Comparison of ENCODE assay signal across 16 cellular contexts in the genomic region with DNA sequence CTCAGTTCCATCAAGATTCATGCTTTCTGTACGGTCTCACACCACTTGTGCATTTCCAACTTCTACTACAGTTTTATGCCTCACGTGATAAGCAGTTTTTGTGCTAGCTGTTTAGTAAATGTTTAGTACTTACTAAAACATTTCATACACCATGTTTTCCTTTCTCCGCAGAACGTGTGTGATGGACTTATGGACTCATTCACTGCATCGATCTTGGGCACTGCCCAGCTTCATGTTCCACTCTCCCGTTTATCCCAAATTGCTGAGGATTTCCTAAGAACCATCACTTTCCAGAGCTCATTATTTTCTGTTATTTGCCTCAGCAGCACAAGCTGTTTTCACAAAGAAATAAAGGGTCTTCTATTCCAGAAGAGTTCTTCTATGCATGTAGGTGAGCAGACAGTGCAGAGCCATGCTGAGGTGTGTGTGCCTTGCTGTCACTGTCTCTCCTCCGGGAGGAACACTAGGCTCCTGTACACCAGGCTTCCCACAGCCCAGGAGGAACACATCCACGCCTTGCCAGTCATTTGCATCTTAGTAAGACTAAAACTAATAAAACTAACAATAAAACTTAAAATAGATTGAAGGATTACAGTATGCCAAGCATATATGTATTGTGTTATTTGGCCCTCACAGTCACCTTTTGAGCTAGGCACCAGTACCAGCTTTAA.
DNase-seq lines count a peak whose midpoint lies in the region; ATAC-seq, FAIRE-seq and TF ChIP-seq lines count a peak whose summit lies in the region.
"Had no signal": no experiment of that assay in that cellular context is flagged by ENCODE, and none has a peak within 500 bp of the region (broad histone marks: within the 10 kb centered on the region; RNA-seq: fewer than 3 reads in every experiment).

No MANE protein-coding gene starts in this region.

- DNase-seq in K562 (ENCODE audit: extremely low read depth in 1 of 4, low spot score in 3 of 4) = no peak
- peak; percentile 42 to 68 for DNase-seq in left colon
- DNase-seq in pancreas = no peak
- DNase-seq in NCI-H748 treated with DMSO at 0.1 percent for 48 hours (lab: John Stamatoyannopoulos, UW) = no peak
- DNase-seq: 8988T, HCEC 1CT, KG1, NCI-H1092 treated with DMSO at 0.1 percent for 48 hours, NCI-H187, NCI-H446 had no signal

- H3K4me3 ChIP-seq in K562 (no peak overlapping the region), pancreas (no peak overlapping the region)
- H3K4me3 ChIP-seq: BLaER1 had no signal

- no peaks in the 10 kb centered on the region for H3K79me2 ChIP-seq in K562 (ENCODE audit: control insufficient read depth, insufficient read depth, low read length)

- no peaks in the 10 kb centered on the region for H3K9me1 ChIP-seq in K562 (ENCODE audit: control insufficient read depth, insufficient read depth, low read length)

- 85% methylated on average over 8 of the region's 8 CpGs for WGBS in K562 (ENCODE audit: insufficient coverage, low coverage, missing lambda C conversion rate)
- 89% methylated on average over 8 of the region's 8 CpGs for WGBS in pancreas, 2 donors

- intact Hi-C loops in K562 (cut with micrococcal nuclease) = no loop called here
- intact Hi-C loops in left colon (cut with DNase I, micrococcal nuclease) = no loop called here
- intact Hi-C loops in pancreas (cut with DNase I) = no loop called here

- peak overlapping the region in 1 of 2 experiments; percentile 54; a peak in 1 of 4 replicates for H3K9ac ChIP-seq in K562 (ENCODE audit: insufficient read depth in 1 of 2, low read depth in 2 of 2, low read length in 2 of 2)
- H3K9ac ChIP-seq: BLaER1 had no signal

- in situ Hi-C loops in K562 (cut with MboI) = no loop called here

- H3K9me3 ChIP-seq in K562 (replicated peaks; ENCODE audit: control insufficient read depth, insufficient read depth, low read depth, low read length) = no peaks in the 10 kb centered on the region
- no peaks in the 10 kb centered on the region for H3K9me3 ChIP-seq in pancreas
- H3K9me3 ChIP-seq: BLaER1 had no signal

- no peaks in the 10 kb centered on the region for H3K27me3 ChIP-seq in K562 (ENCODE audit: control insufficient read depth in 2 of 2, insufficient read depth in 2 of 2, low read length in 2 of 2)
- no peaks in the 10 kb centered on the region for H3K27me3 ChIP-seq in pancreas
- H3K27me3 ChIP-seq: BLaER1 had no signal

- no peak overlapping the region for H3K4me2 ChIP-seq in K562 (ENCODE audit: insufficient read depth, low read length)
- H3K4me2 ChIP-seq: BLaER1 had no signal

- H3K27ac ChIP-seq in 22Rv1 = peak overlapping the region; percentile 86
- H3K27ac ChIP-seq in K562 (ENCODE audit: extremely low read depth, low read depth, low read length) = peak overlapping the region; percentile 63
- peak overlapping the region; percentile 3 to 86 (median 62) for H3K27ac ChIP-seq in pancreas
- H3K27ac ChIP-seq: BLaER1 had no signal

- peak overlapping the region; percentile 94 for H2AFZ ChIP-seq in K562 (ENCODE audit: low read depth, low read length)

- TF ChIP-seq EP300 in K562 (IDR thresholded peaks at IDR 0.05; ENCODE audit: low read length) = no peak

- CTCF ChIA-PET in K562 (lab: Yijun Ruan, JAX; ENCODE audit: low intra/inter-chr PET ratio) = no interaction called here

- no peak for TF ChIP-seq CTCF in 22Rv1 (IDR thresholded peaks at IDR 0.05)
- no peak for TF ChIP-seq CTCF in K562 (IDR thresholded peaks at IDR 0.05 in 2 of 3, conservative IDR thresholded peaks at IDR 0.05 in 1 of 3; ENCODE audit: insufficient read depth in 2 of 3, low read depth in 1 of 3, low read length in 3 of 3)
- no peak for TF ChIP-seq CTCF in pancreas (IDR thresholded peaks at IDR 0.05)

- H4K20me1 ChIP-seq in K562 (replicated peaks; ENCODE audit: control insufficient read depth, insufficient read depth, low read length) = no peaks in the 10 kb centered on the region
- H4K20me1 ChIP-seq: BLaER1 had no signal

- no peak for TF ChIP-seq POLR2A in K562 (conservative IDR thresholded peaks at IDR 0.05)

- FAIRE-seq in K562 (lab: Jason Lieb, UNC) (no peak), pancreas (lab: Jason Lieb, UNC) (no peak)
- FAIRE-seq: GM18507 had no signal

- H3K36me3 ChIP-seq in K562 (ENCODE audit: control insufficient read depth, insufficient read depth, low read length) (no peaks in the 10 kb centered on the region), pancreas (no peaks in the 10 kb centered on the region)
- H3K36me3 ChIP-seq: BLaER1 had no signal

- TF ChIP-seq RAD21 in K562 (CRISPR knock-in tag; conservative IDR thresholded peaks at IDR 0.05 in 1 of 2, IDR thresholded peaks at IDR 0.05 in 1 of 2) = no peak

- POLR2A ChIA-PET in K562 (lab: Yijun Ruan, JAX) = interaction anchor here (0.5 to 1.5 kb wide), 4 partner anchors 11 to 363 kb away, joined by 3 to 5 read pairs (median 4); no protein-coding TSS in a partner anchor

- no TSS peak for BruUV-seq in K562 (replicated peaks; lab: Mats Ljungman, UMichigan)

- peaks cover 10 to 39% of the 10 kb centered on the region in 2 experiments; a peak in 3 of 5 replicates for H3K4me1 ChIP-seq in K562 (replicated peaks in 1 of 2; ENCODE audit: control insufficient read depth in 2 of 2, insufficient read depth in 2 of 2, low read length in 2 of 2)
- peaks cover 5 to 29% (median 24%) of the 10 kb centered on the region in 3 donors for H3K4me1 ChIP-seq in pancreas
- H3K4me1 ChIP-seq: BLaER1 had no signal

- ATAC-seq in K562 (no peak), left colon (peak; percentile 64), pancreas (no peak), GM19328 (IDR thresholded peaks at IDR 0.05; ENCODE audit: unreplicated experiment) (no peak), GM19324 (IDR thresholded peaks at IDR 0.05; ENCODE audit: low FRiP score, unreplicated experiment) (no peak), HG02970 (IDR thresholded peaks at IDR 0.05; ENCODE audit: low FRiP score, unreplicated experiment) (no peak)

TF ChIP-seq in K562, 482 proteins besides CTCF, POLR2A, EP300 and RAD21 (continues in another document):
- TF ChIP-seq ZNF175 (CRISPR knock-in tag; IDR thresholded peaks at IDR 0.05; ENCODE audit: low read depth) (no peak), TRIM28 (IDR thresholded peaks at IDR 0.05) (no peak), ZBTB7A (IDR thresholded peaks at IDR 0.05; ENCODE audit: borderline replicate concordance, control insufficient read depth, low read depth, low read length) (no peak), ELF2 (CRISPR knock-in tag; IDR thresholded peaks at IDR 0.05) (no peak), HOXB6 (CRISPR knock-in tag; IDR thresholded peaks at IDR 0.05; ENCODE audit: borderline replicate concordance) (no peak), CHCHD3 (CRISPR knock-in tag; IDR thresholded peaks at IDR 0.05) (no peak), BMI1 (IDR thresholded peaks at IDR 0.05; ENCODE audit: low read length) (no peak), TSC22D4 (tag; IDR thresholded peaks at IDR 0.05) (no peak), ZNF586 (CRISPR knock-in tag; conservative IDR thresholded peaks at IDR 0.05) (no peak), ZNF354B (CRISPR knock-in tag; IDR thresholded peaks at IDR 0.05) (no peak)

Comparison
In these comparisons a context has a peak if more than half of its experiments do, and no peak if none do; other contexts are left out.
1. DNase-seq: peak in left colon (2 of 2); none in K562 (0 of 4), pancreas (0 of 6) and NCI-H748 treated with DMSO at 0.1 percent for 48 hours (single experiment).
2. Peak in every context shown above with its lines, with median percentiles within 50 percentile points of each other: H3K27ac ChIP-seq.